8 cellular contexts compared by ENCODE assay signal in the genomic region with DNA sequence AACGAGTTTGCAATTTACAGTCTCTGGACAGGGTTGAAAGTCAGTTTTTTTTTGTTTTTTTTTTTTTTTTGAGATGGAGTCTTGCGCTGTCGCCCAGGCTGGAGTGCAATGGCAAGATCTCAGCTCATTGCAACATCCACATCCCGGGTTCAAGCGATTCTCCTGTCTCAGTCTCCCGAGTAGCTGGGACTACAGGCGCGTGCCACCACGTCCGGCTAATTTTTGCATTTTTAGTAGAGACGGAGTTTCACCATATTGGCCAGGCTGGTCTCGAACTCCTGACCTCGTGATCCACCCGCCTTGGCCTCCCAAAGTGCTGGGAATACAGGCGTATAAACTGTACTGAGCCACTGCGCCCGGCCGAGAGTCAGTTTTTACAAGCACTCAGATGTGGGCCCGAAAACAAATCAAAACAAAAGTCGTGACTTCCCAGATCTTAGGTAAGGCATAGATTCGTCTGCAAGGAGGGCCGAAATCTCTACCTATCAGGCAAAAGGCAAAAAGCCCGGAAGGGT. TPM values are rescaled to one million over a fixed set of nuclear protein-coding genes. Genes with fewer than 3 reads are reported as not detected.
DNase-seq lines count a peak whose midpoint lies in the region; ATAC-seq and TF ChIP-seq lines count a peak whose summit lies in the region.
"Not testable (repeated sequence)": the region's sequence is repeated elsewhere in the genome, so short reads cannot be mapped to it uniquely, and the experiment has no call there.

No MANE protein-coding gene starts in this region.

- 47 to 60% (median 55%) methylated on average over 23 of the region's 23 CpGs for WGBS in adrenal gland, 4 donors

- peaks cover 22% of the 10 kb centered on the region for H3K27me3 Mint-ChIP-seq in GM23338 (ENCODE audit: insufficient read depth, low read depth, poor library complexity)
- not testable (repeated sequence) for H3K27me3 Mint-ChIP-seq in WTC11 (ENCODE audit: low read depth)
- H3K27me3 Mint-ChIP-seq in effector memory CD8-positive, alpha-beta T cell, result peaks cover 0 to 23% of the 10 kb centered on the region in 2 donors

- H4K20me1 ChIP-seq in GM23338 (replicated peaks; ENCODE audit: insufficient read depth), result not testable (repeated sequence)

- H3K4me1 Mint-ChIP-seq in GM23338 (peaks cover 17% of the 10 kb centered on the region), WTC11 (peaks cover 19% of the 10 kb centered on the region)
- peaks cover 8 to 34% of the 10 kb centered on the region in 2 donors for H3K4me1 Mint-ChIP-seq in effector memory CD8-positive, alpha-beta T cell (ENCODE audit: low read depth in 2 of 2)

- H3K4me3 ChIP-seq in GM23338, result peak overlapping the region; percentile 85
- peak overlapping the region; percentile 20 to 78 (median 66) for H3K4me3 ChIP-seq in adrenal gland
- H3K4me3 ChIP-seq in iPS-11a (ENCODE audit: low read depth, low read length), result peak overlapping the region; percentile 62
- H3K4me3 ChIP-seq in muscle layer of duodenum (ENCODE audit: low read depth in 1 of 2, low read length in 2 of 2), result peak overlapping the region; percentile 86 to 91
- H3K4me3 ChIP-seq in skeletal muscle cell (ENCODE audit: low read depth, low read length), result peak overlapping the region; percentile 46
- H3K4me3 ChIP-seq in vagina, result peak overlapping the region; percentile 66 to 80

- TF ChIP-seq CTCF in GM23338 (conservative IDR thresholded peaks at IDR 0.05; ENCODE audit: low read depth in 2 of 2); WTC11 (IDR thresholded peaks at IDR 0.05); adrenal gland (IDR thresholded peaks at IDR 0.05); vagina (IDR thresholded peaks at IDR 0.05): not testable (repeated sequence)

- H3K36me3 ChIP-seq in GM23338 (ENCODE audit: insufficient read depth); adrenal gland (replicated peaks in 1 of 2); muscle layer of duodenum (ENCODE audit: control insufficient read depth in 1 of 2, insufficient read depth in 2 of 2, low read length in 2 of 2); vagina: not testable (repeated sequence)

- H3K4me2 ChIP-seq in GM23338, result peak overlapping the region; percentile 93

- not testable (repeated sequence) for H3K27me3 ChIP-seq in GM23338 (ENCODE audit: insufficient read depth); adrenal gland; muscle layer of duodenum (ENCODE audit: low read depth, low read length); vagina

- DNase-seq in GM23338 (ENCODE audit: low spot score); WTC11 (ENCODE audit: low spot score); adrenal gland; effector memory CD8-positive, alpha-beta T cell; skeletal muscle cell (ENCODE audit: low read depth); vagina (ENCODE audit: extremely low spot score in 2 of 2): not testable (repeated sequence)

- H3K36me3 Mint-ChIP-seq in GM23338 (ENCODE audit: low read depth); WTC11; effector memory CD8-positive, alpha-beta T cell (ENCODE audit: insufficient read depth): not testable (repeated sequence)

- not testable (repeated sequence) for ATAC-seq in GM23338; WTC11; effector memory CD8-positive, alpha-beta T cell (replicated peaks)

- H3K9me3 Mint-ChIP-seq in GM23338; WTC11; effector memory CD8-positive, alpha-beta T cell: not testable (repeated sequence)

- H3K4me1 ChIP-seq in GM23338 (ENCODE audit: insufficient read depth), result peaks cover 21% of the 10 kb centered on the region
- H3K4me1 ChIP-seq in adrenal gland (replicated peaks in 1 of 2), result peaks cover 10 to 18% of the 10 kb centered on the region in 2 donors
- H3K4me1 ChIP-seq in muscle layer of duodenum (ENCODE audit: control insufficient read depth in 1 of 2, insufficient read depth in 2 of 2, low read length in 2 of 2), result not testable (repeated sequence)
- peaks cover 22% of the 10 kb centered on the region for H3K4me1 ChIP-seq in vagina

- peaks cover 22% of the 10 kb centered on the region for H3K79me2 ChIP-seq in GM23338 (replicated peaks; ENCODE audit: insufficient read depth)

- H3K27ac ChIP-seq in GM23338 (ENCODE audit: low read depth) (peak overlapping the region; percentile 75; the same call in 1 of the 2 replicates), adrenal gland (peak overlapping the region; percentile 88 to 98 (median 94)), muscle layer of duodenum (ENCODE audit: low read length) (peak overlapping the region; percentile 96), vagina (peak overlapping the region; percentile 96)

- not testable (repeated sequence) for H3K9me2 ChIP-seq in GM23338 (ENCODE audit: insufficient read depth)

- peak overlapping the region; percentile 84 for H2AFZ ChIP-seq in GM23338

- not testable (repeated sequence) for H3K9me3 ChIP-seq in adrenal gland (replicated peaks in 1 of 3); muscle layer of duodenum (ENCODE audit: control insufficient read depth in 1 of 2, low read length in 2 of 2); vagina

- H3K4me3 Mint-ChIP-seq in GM23338 (peak overlapping the region; percentile 94), WTC11 (peak overlapping the region; percentile 93)
- peak overlapping the region; percentile 89 to 92 for H3K4me3 Mint-ChIP-seq in effector memory CD8-positive, alpha-beta T cell

- CTCF ChIA-PET in WTC11 (lab: Charles Lee), result interaction anchor here (0.8 to 3.8 kb wide), 6 partner anchors 17 to 577 kb away, joined by 3 to 43 read pairs (median 4); no protein-coding TSS in a partner anchor

- TF ChIP-seq POLR2A in adrenal gland (IDR thresholded peaks at IDR 0.05); vagina (IDR thresholded peaks at IDR 0.05): not testable (repeated sequence)

- H3F3A ChIP-seq in GM23338 (replicated peaks; ENCODE audit: low read depth), result not testable (repeated sequence)

- intact Hi-C loops in adrenal gland (cut with DNase I); vagina (cut with DNase I): not testable (repeated sequence)

- POLR2A ChIA-PET in WTC11 (lab: Charles Lee), result not testable (repeated sequence)

- H3K27ac Mint-ChIP-seq in GM23338, result peak overlapping the region; percentile 87
- H3K27ac Mint-ChIP-seq in WTC11, result peak overlapping the region; percentile 91
- H3K27ac Mint-ChIP-seq in effector memory CD8-positive, alpha-beta T cell, result peak overlapping the region; percentile 86 to 92

TF ChIP-seq in WTC11, 78 proteins besides CTCF, POLR2A, EP300 and RAD21:
- 0 out of 2 replicates have a peak, but pooled peaks have one; percentile 40 for TF ChIP-seq ZBTB21 (CRISPR knock-in tag; IDR thresholded peaks at IDR 0.05; ENCODE audit: borderline replicate concordance)
- 0 out of 2 replicates have a peak, but pooled peaks have one; percentile 59 for TF ChIP-seq ETV6 (CRISPR knock-in tag; IDR thresholded peaks at IDR 0.05)

RNA-seq across cellular contexts. Expression of gene CPNE8, which starts 0.9 kb away (rescaled TPM):
- total RNA-seq in GM23338 (2014; rRNA removed; shearing (Covaris generic)), result 8.6 and 8.7 TPM in 2 replicates
- 7.0 and 10.1 TPM in 2 replicates for polyA plus RNA-seq in GM23338 (2016; fragmentation: Nextera tagmentation; extraction: Ambion mirVana)
- 4.9 to 8.3 TPM (median 7.2 TPM) in 3 replicates for total RNA-seq in WTC11 (2021)
- 10 to 100 TPM; 11.4 to 36.3 (median 20.4) TPM for total RNA-seq in adrenal gland
- polyA plus RNA-seq in adrenal gland, result 10 to 100 TPM in 1 of 3 donors, 1 to 10 TPM in 2; 8.6 to 10.5 (median 8.7) TPM
- 15.0 TPM for total RNA-seq in vagina
